In the genomic region with DNA sequence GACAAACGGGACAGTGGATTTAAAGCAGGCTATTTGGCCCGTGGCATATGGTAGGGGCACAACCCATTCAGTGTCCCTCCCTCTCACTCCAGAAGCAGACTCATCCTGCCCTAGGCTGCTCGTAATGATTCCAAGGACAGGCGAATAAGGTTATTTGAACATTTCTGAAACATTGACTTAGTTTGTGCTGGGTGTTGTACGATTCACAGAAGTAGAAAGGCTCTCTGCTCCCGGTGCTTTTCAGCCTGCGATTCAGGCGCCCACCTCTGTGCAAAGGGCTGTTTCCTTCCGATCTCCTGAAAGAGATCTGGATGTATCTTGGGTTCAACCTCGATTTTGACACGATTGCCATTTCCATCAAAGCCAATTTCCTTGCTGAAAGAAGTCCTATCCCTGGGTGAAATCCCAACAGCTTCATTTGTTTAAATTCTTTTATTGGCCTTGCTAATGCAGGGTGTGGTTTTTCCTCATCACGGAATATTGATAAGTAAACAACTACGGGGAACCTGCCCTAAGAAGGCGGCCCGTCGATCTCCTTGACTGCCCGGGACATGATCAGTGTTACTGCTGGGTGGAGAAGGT, we compare ENCODE assay signal across 8 cellular contexts. TPM values are rescaled to one million over a fixed set of nuclear protein-coding genes. Genes with fewer than 3 reads are reported as not detected.
DNase-seq lines count a peak whose midpoint lies in the region; ATAC-seq and TF ChIP-seq lines count a peak whose summit lies in the region.

No MANE protein-coding gene starts in this region.

- peak overlapping the region; percentile 20; the same call in 1 of the 2 replicates for H3K9ac ChIP-seq in HUES48 (ENCODE audit: low read depth, low read length)

- CTCF ChIA-PET in BJ (lab: Yijun Ruan, JAX): interaction anchor here (0.6 to 1.8 kb wide), 6 partner anchors 9 to 145 kb away, joined by 3 to 5 read pairs (median 4); no protein-coding TSS in a partner anchor

- H3K4me1 ChIP-seq in HUES48 (ENCODE audit: control insufficient read depth, insufficient read depth, low read length) (peaks cover 5% of the 10 kb centered on the region; the same call in 1 of the 2 replicates), tibial nerve (peaks cover 0 to 36% (median 8%) of the 10 kb centered on the region in 4 donors)

- TF ChIP-seq POLR2A in lower leg skin (IDR thresholded peaks at IDR 0.05) (no peak), tibial nerve (IDR thresholded peaks at IDR 0.05) (no peak)

- H3K9me3 ChIP-seq in HUES48 (ENCODE audit: control insufficient read depth, insufficient read depth, low read length) (no peaks in the 10 kb centered on the region), tibial nerve (no peaks in the 10 kb centered on the region)

- peak in 1 of 2 donors; percentile 47 for TF ChIP-seq EP300 in tibial nerve (IDR thresholded peaks at IDR 0.05)

- H3K4me3 ChIP-seq in BJ (ENCODE audit: low read depth, low read length): peak overlapping the region; percentile 72
- peak overlapping the region; percentile 78 for H3K4me3 ChIP-seq in HUES48 (ENCODE audit: low read depth, low read length)
- H3K4me3 ChIP-seq in astrocyte of the spinal cord (ENCODE audit: low read depth, low read length): peak overlapping the region; percentile 67
- peak overlapping the region; percentile 58 for H3K4me3 ChIP-seq in lower leg skin (ENCODE audit: low read depth, poor library complexity, severe bottlenecking)
- H3K4me3 ChIP-seq in tibial nerve: peak overlapping the region; percentile 66 to 92 (median 80)

- POLR2A ChIA-PET in BJ (lab: Charles Lee): interaction anchor here (0.5 kb wide), 1 partner anchor 255 kb away, joined by 8 read pairs; no protein-coding TSS in a partner anchor

- DNase-seq in BJ (ENCODE audit: low read depth): no peak
- DNase-seq in astrocyte of the spinal cord (ENCODE audit: low read depth, low spot score): peak; percentile 45
- no peak for DNase-seq in lower leg skin (ENCODE audit: low spot score in 2 of 2)
- no peak for DNase-seq in tibial nerve (ENCODE audit: low spot score in 2 of 2)
- no peak for DNase-seq in activated gamma-delta T cell (lab: John Stamatoyannopoulos, UW)

- no peak for ATAC-seq in GM19467 (IDR thresholded peaks at IDR 0.05; ENCODE audit: unreplicated experiment)
- no peak for ATAC-seq in GM18907 (IDR thresholded peaks at IDR 0.05; ENCODE audit: unreplicated experiment)

- WGBS in lower leg skin, 2 donors: 7 to 20% methylated on average over 17 of the region's 17 CpGs
- 14 to 27% methylated on average over 17 of the region's 17 CpGs for WGBS in tibial nerve, 2 donors

- in situ Hi-C loops in astrocyte of the spinal cord (cut with HindIII; ENCODE audit: low sequenced_read_pairs): no loop called here

- H3K27me3 ChIP-seq in BJ (ENCODE audit: control insufficient read depth, insufficient read depth, low read length) (no peaks in the 10 kb centered on the region), HUES48 (ENCODE audit: control insufficient read depth, insufficient read depth, low read length) (peaks cover 17% of the 10 kb centered on the region), tibial nerve (no peaks in the 10 kb centered on the region)

- no peak for TF ChIP-seq CTCF in BJ (IDR thresholded peaks at IDR 0.05; ENCODE audit: insufficient read depth, low read depth, low read length)
- no peak for TF ChIP-seq CTCF in astrocyte of the spinal cord (IDR thresholded peaks at IDR 0.05; ENCODE audit: low read depth, low read length)
- no peak for TF ChIP-seq CTCF in lower leg skin (IDR thresholded peaks at IDR 0.05)
- peak in 1 of 5 experiments; percentile 10 for TF ChIP-seq CTCF in tibial nerve (IDR thresholded peaks at IDR 0.05)

- intact Hi-C loops in lower leg skin (cut with DNase I; ENCODE audit: low total_unique reads): no loop called here

- H3K36me3 ChIP-seq in BJ (ENCODE audit: control insufficient read depth, insufficient read depth, low read length) (no peaks in the 10 kb centered on the region), HUES48 (ENCODE audit: control insufficient read depth, insufficient read depth, low read length) (no peaks in the 10 kb centered on the region), tibial nerve (no peaks in the 10 kb centered on the region)

- H3K27ac ChIP-seq in HUES48 (ENCODE audit: low read depth, low read length): peak overlapping the region; percentile 32
- peak overlapping the region; percentile 95 to 99 (median 98) for H3K27ac ChIP-seq in tibial nerve

RNA-seq across cellular contexts. Expression of gene ZC3H12C, which starts 1.1 kb away (rescaled TPM):
- 5.2 and 5.5 TPM in 2 replicates for polyA plus RNA-seq in BJ (2011; rRNA removed)
- 5.2 TPM in 2 replicates for polyA minus RNA-seq in BJ (2011; rRNA and poly(A)+ RNA removed)
- total RNA-seq in lower leg skin (10 to 100 TPM; 13.7 to 22.6 (median 14.6) TPM), tibial nerve (10 to 100 TPM; 15.9 to 26.0 (median 19.4) TPM)
